1 cellular context compared by ENCODE assay signal in the genomic region with DNA sequence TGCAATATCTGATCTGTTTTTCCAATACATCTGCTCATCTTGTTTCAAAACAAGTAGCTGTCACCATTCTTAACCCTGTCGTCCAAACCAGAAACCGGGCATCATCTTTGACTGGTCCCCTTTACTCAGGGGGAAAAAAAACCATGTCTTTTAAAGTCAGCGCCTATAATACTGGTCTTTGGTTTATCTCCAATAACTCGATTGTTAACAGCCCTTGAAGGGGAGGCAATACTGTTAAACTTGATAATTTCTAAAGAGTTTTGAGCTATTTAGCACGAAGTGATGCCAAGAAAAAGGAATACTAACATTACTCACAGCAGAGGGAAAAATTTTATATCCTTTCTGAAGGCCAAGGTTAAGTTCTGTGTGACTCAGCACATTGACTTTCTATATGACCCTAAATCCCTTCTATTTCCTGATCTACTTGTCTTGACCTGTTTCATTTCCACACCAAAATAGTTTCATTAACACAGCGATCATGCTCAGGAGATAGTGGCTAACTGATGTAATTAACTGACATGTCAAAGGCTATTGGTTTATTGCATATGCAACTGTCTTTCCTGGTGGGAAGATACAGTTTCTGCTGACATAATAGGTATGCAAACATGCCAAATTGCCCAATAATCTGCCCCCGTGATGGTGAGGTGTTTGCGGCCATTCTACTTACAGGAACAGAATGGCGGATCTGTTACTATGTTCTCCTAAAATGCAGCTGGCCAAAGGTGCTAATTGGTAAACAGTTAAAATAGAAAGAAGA.
TF ChIP-seq lines count a peak whose summit lies in the region.

No MANE protein-coding gene starts in this region.

TF ChIP-seq in IMR-90, 13 proteins besides CTCF, POLR2A, EP300 and RAD21:
- no peak for TF ChIP-seq CHD1 (IDR thresholded peaks at IDR 0.05; ENCODE audit: low read depth, low read length)
- 0 out of 2 replicates have a peak, but pooled peaks have one; percentile 39 for TF ChIP-seq NFE2L2 (IDR thresholded peaks at IDR 0.05; ENCODE audit: low read depth, low read length)
- no peak for TF ChIP-seq RFX5 (IDR thresholded peaks at IDR 0.05; ENCODE audit: low read depth, low read length)
- peak; percentile 27; the same call in 1 of the 2 replicates for TF ChIP-seq CEBPB (IDR thresholded peaks at IDR 0.05; ENCODE audit: low read depth, low read length)
